Comparison of ENCODE assay signal across 22 cellular contexts in the genomic region with DNA sequence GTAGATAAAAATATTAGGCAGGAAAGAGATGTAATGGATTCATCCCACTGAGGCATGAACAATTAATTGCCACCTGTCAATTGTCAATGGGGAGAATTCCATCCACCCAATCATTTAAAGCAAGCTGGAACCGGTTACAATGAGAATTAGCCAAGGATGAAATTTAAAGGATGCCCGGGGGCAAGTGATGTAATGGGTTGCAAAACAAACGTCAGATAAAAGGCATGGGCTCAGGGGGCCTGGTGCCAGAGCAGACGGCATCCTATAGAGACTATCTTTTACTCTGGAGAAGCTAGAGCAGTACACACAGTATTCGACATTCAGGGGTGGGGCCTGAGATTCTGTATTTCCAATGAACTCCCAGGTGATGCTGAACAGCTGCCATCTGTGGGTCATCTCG.
DNase-seq lines count a peak whose midpoint lies in the region; ATAC-seq and TF ChIP-seq lines count a peak whose summit lies in the region.
"Had no signal": no experiment of that assay in that cellular context is flagged by ENCODE, and none has a peak within 500 bp of the region (broad histone marks: within the 10 kb centered on the region; RNA-seq: fewer than 3 reads in every experiment).

No MANE protein-coding gene starts in this region.

- DNase-seq in COR-L47 (lab: John Stamatoyannopoulos, UW) (peak; percentile 18), NCI-H1417 (lab: John Stamatoyannopoulos, UW) (peak in 2 of 3 experiments; percentile 78 to 94), NCI-H748 (lab: John Stamatoyannopoulos, UW; ENCODE audit: unreplicated experiment) (peak; percentile 62), glutamatergic neuron (no peak), upper lobe of right lung (no peak), smooth muscle cell (lab: John Stamatoyannopoulos, UW; ENCODE audit: unreplicated experiment) (no peak)
- no peak for DNase-seq in activated T-helper 2 cell treated with anti-CD3 and anti-CD28 coated beads, Interferon-gamma antibody, Interleukin-2, Interleukin-4, amounts not matched to agents 10 μg/mL and 5 μg/mL and 100 μg/mL, durations not matched to agents 14 hours and 24 hours and 36 hours (ENCODE audit: low spot score)
- DNase-seq: activated CD4-positive, alpha-beta memory T cell treated with anti-CD3 and anti-CD28 coated beads for 36 hours; activated naive CD4-positive, alpha-beta T cell treated with anti-CD3 and anti-CD28 coated beads for 36 hours; activated T-cell treated with anti-CD3 and anti-CD28 coated beads for 4 hours; CD4-positive, alpha-beta memory T cell; central memory CD4-positive, alpha-beta T cell; DMS53; KBM-7; left cardiac atrium; naive B cell; NCI-H2029 treated with DMSO at 0.1 percent for 48 hours; sigmoid colon had no signal

- H3K27me3 Mint-ChIP-seq in glutamatergic neuron (ENCODE audit: unreplicated experiment), result no peaks in the 10 kb centered on the region
- H3K27me3 Mint-ChIP-seq in activated T-helper 2 cell treated with anti-CD3 and anti-CD28 coated beads, Interferon-gamma antibody, Interleukin-2, Interleukin-4, amounts not matched to agents 10 μg/mL and 5 μg/mL and 100 μg/mL, durations not matched to agents 14 hours and 24 hours and 36 hours (ENCODE audit: low read depth), result no peaks in the 10 kb centered on the region
- H3K27me3 Mint-ChIP-seq: activated CD4-positive, alpha-beta memory T cell treated with anti-CD3 and anti-CD28 coated beads for 36 hours; CD4-positive, alpha-beta memory T cell had no signal

- H3K4me3 ChIP-seq in upper lobe of right lung, result no peak overlapping the region
- H3K4me3 ChIP-seq in smooth muscle cell, result no peak overlapping the region
- H3K4me3 ChIP-seq: sigmoid colon, thoracic aorta had no signal

- peaks cover 12% of the 10 kb centered on the region for H3K4me1 Mint-ChIP-seq in glutamatergic neuron (ENCODE audit: low read depth, unreplicated experiment)
- no peaks in the 10 kb centered on the region for H3K4me1 Mint-ChIP-seq in activated T-helper 2 cell treated with anti-CD3 and anti-CD28 coated beads, Interferon-gamma antibody, Interleukin-2, Interleukin-4, amounts not matched to agents 10 μg/mL and 5 μg/mL and 100 μg/mL, durations not matched to agents 14 hours and 24 hours and 36 hours (ENCODE audit: low read depth)
- H3K4me1 Mint-ChIP-seq: CD4-positive, alpha-beta memory T cell; memory B cell; naive B cell; stimulated activated effector memory CD8-positive, alpha-beta T cell treated with anti-CD3 and anti-CD28 coated beads, Interleukin-12 subunit alpha, Interleukin-12 subunit beta, amount 100 ng/mL, for 72 hours had no signal

- peaks cover 88% of the 10 kb centered on the region for H4K20me1 ChIP-seq in smooth muscle cell (ENCODE audit: low read depth)

- 88% methylated on average over 6 of the region's 6 CpGs for WGBS in smooth muscle cell (ENCODE audit: low lambda C conversion rate)

- H3K27me3 ChIP-seq in upper lobe of right lung (no peaks in the 10 kb centered on the region), smooth muscle cell (ENCODE audit: low read depth) (no peaks in the 10 kb centered on the region)
- H3K27me3 ChIP-seq: sigmoid colon had no signal

- H3F3A ChIP-seq in smooth muscle cell (ENCODE audit: low read depth), result peaks cover 79% of the 10 kb centered on the region

- intact Hi-C loops in upper lobe of right lung (cut with DNase I), result no loop called here
- intact Hi-C loops in activated T-helper 2 cell treated with anti-CD3 and anti-CD28 coated beads, Interferon-gamma antibody, Interleukin-2, Interleukin-4, amounts not matched to agents 10 μg/mL and 5 μg/mL and 100 μg/mL, durations not matched to agents 14 hours and 24 hours and 36 hours (cut with micrococcal nuclease), result no loop called here

- H3K4me2 ChIP-seq in smooth muscle cell, result no peak overlapping the region

- peak overlapping the region; percentile 54 for H3K4me3 Mint-ChIP-seq in glutamatergic neuron (ENCODE audit: unreplicated experiment)
- H3K4me3 Mint-ChIP-seq in activated T-helper 2 cell treated with anti-CD3 and anti-CD28 coated beads, Interferon-gamma antibody, Interleukin-2, Interleukin-4, amounts not matched to agents 10 μg/mL and 5 μg/mL and 100 μg/mL, durations not matched to agents 14 hours and 24 hours and 36 hours (ENCODE audit: low read depth), result no peak overlapping the region
- H3K4me3 Mint-ChIP-seq: activated CD4-positive, alpha-beta memory T cell treated with anti-CD3 and anti-CD28 coated beads for 36 hours; activated naive CD4-positive, alpha-beta T cell treated with anti-CD3 and anti-CD28 coated beads for 36 hours; memory B cell; stimulated activated effector memory CD8-positive, alpha-beta T cell treated with anti-CD3 and anti-CD28 coated beads, Interleukin-12 subunit alpha, Interleukin-12 subunit beta, amount 100 ng/mL, for 72 hours had no signal

- H3K4me1 ChIP-seq in upper lobe of right lung (no peaks in the 10 kb centered on the region), smooth muscle cell (ENCODE audit: low read depth) (no peaks in the 10 kb centered on the region)

- H3K36me3 Mint-ChIP-seq in glutamatergic neuron (ENCODE audit: unreplicated experiment), result peaks cover 8% of the 10 kb centered on the region
- H3K36me3 Mint-ChIP-seq in activated T-helper 2 cell treated with anti-CD3 and anti-CD28 coated beads, Interferon-gamma antibody, Interleukin-2, Interleukin-4, amounts not matched to agents 10 μg/mL and 5 μg/mL and 100 μg/mL, durations not matched to agents 14 hours and 24 hours and 36 hours (ENCODE audit: low read depth), result peaks cover 50% of the 10 kb centered on the region
- H3K36me3 Mint-ChIP-seq: naive B cell had no signal

- no peak overlapping the region for H3K27ac ChIP-seq in upper lobe of right lung
- no peak overlapping the region for H3K27ac ChIP-seq in smooth muscle cell (ENCODE audit: low read depth)

- H3K36me3 ChIP-seq in upper lobe of right lung (peaks cover 70% of the 10 kb centered on the region), smooth muscle cell (ENCODE audit: low read depth) (peaks cover 31% of the 10 kb centered on the region)

- peak overlapping the region; percentile 75 for H3K27ac Mint-ChIP-seq in glutamatergic neuron (ENCODE audit: unreplicated experiment)
- H3K27ac Mint-ChIP-seq in activated T-helper 2 cell treated with anti-CD3 and anti-CD28 coated beads, Interferon-gamma antibody, Interleukin-2, Interleukin-4, amounts not matched to agents 10 μg/mL and 5 μg/mL and 100 μg/mL, durations not matched to agents 14 hours and 24 hours and 36 hours, result no peak overlapping the region
- H3K27ac Mint-ChIP-seq: activated CD4-positive, alpha-beta memory T cell treated with anti-CD3 and anti-CD28 coated beads for 36 hours; activated naive CD4-positive, alpha-beta T cell treated with anti-CD3 and anti-CD28 coated beads for 36 hours; memory B cell; naive B cell; stimulated activated effector memory CD8-positive, alpha-beta T cell treated with anti-CD3 and anti-CD28 coated beads, Interleukin-12 subunit alpha, Interleukin-12 subunit beta, amount 100 ng/mL, for 72 hours had no signal

- H3K9me3 ChIP-seq in upper lobe of right lung, result no peaks in the 10 kb centered on the region
- H3K9me3 ChIP-seq in smooth muscle cell (replicated peaks; ENCODE audit: low read depth), result no peaks in the 10 kb centered on the region
- H3K9me3 ChIP-seq: sigmoid colon, thoracic aorta had no signal

- ATAC-seq in upper lobe of right lung, result no peak
- ATAC-seq: left cardiac atrium; Panc1; stimulated activated effector memory CD8-positive, alpha-beta T cell treated with anti-CD3 and anti-CD28 coated beads, Interleukin-12 subunit alpha, Interleukin-12 subunit beta, amount 100 ng/mL, for 72 hours had no signal

- H3K79me2 ChIP-seq in smooth muscle cell (ENCODE audit: low read depth), result no peaks in the 10 kb centered on the region

- no peak for TF ChIP-seq CTCF in glutamatergic neuron (IDR thresholded peaks at IDR 0.05; ENCODE audit: partially characterized antibody, unreplicated experiment)
- no peak for TF ChIP-seq CTCF in upper lobe of right lung (IDR thresholded peaks at IDR 0.05)
- no peak for TF ChIP-seq CTCF in smooth muscle cell (IDR thresholded peaks at IDR 0.05; ENCODE audit: borderline replicate concordance, insufficient read depth, poor library complexity, severe bottlenecking)

- H3K9ac ChIP-seq in smooth muscle cell (ENCODE audit: low read depth), result no peak overlapping the region

- no peak overlapping the region for H2AFZ ChIP-seq in smooth muscle cell (ENCODE audit: low read depth)

- peaks cover 12% of the 10 kb centered on the region for H3K9me3 Mint-ChIP-seq in glutamatergic neuron (ENCODE audit: unreplicated experiment)
- H3K9me3 Mint-ChIP-seq in activated T-helper 2 cell treated with anti-CD3 and anti-CD28 coated beads, Interferon-gamma antibody, Interleukin-2, Interleukin-4, amounts not matched to agents 10 μg/mL and 5 μg/mL and 100 μg/mL, durations not matched to agents 14 hours and 24 hours and 36 hours, result no peaks in the 10 kb centered on the region
- H3K9me3 Mint-ChIP-seq: activated CD4-positive, alpha-beta memory T cell treated with anti-CD3 and anti-CD28 coated beads for 36 hours; memory B cell; naive B cell; stimulated activated effector memory CD8-positive, alpha-beta T cell treated with anti-CD3 and anti-CD28 coated beads, Interleukin-12 subunit alpha, Interleukin-12 subunit beta, amount 100 ng/mL, for 72 hours had no signal

Comparison
In these comparisons a context has a peak if more than half of its experiments do, and no peak if none do; other contexts are left out.
1. DNase-seq: peak in COR-L47 (single experiment), NCI-H1417 (2 of 3) and NCI-H748 (single experiment); none in glutamatergic neuron (single experiment), upper lobe of right lung (single experiment), activated T-helper 2 cell treated with anti-CD3 and anti-CD28 coated beads, Interferon-gamma antibody, Interleukin-2, Interleukin-4, amounts not matched to agents 10 μg/mL and 5 μg/mL and 100 μg/mL, durations not matched to agents 14 hours and 24 hours and 36 hours (single experiment) and smooth muscle cell (single experiment).